27 cellular contexts compared by ENCODE assay signal in genomic region chr11:30358569-30358968, GRCh38.
"Had no signal": no experiment of that assay in that cellular context is flagged by ENCODE, and none has a peak within 500 bp of the region (broad histone marks: within the 10 kb centered on the region; RNA-seq: fewer than 3 reads in every experiment).

No MANE protein-coding gene starts in this region.

- H3K27me3 Mint-ChIP-seq: activated CD4-positive, alpha-beta T cell treated with anti-CD3 and anti-CD28 coated beads for 36 hours; type B pancreatic cell had no signal

- ATAC-seq: activated CD4-positive, alpha-beta T cell treated with anti-CD3 and anti-CD28 coated beads for 36 hours; effector memory CD8-positive, alpha-beta T cell; gastrocnemius medialis; natural killer cell treated with Interleukin-12 subunit alpha and Interleukin-12 subunit beta and Interleukin-15 and Interleukin-18, amount 100 ng/mL, for 72 hours; sciatic nerve; stimulated activated naive CD8-positive, alpha-beta T cell treated with anti-CD3 and anti-CD28 coated beads, Interleukin-15, Interleukin-2, amounts not matched to agents 100 U/mL and 50 U/mL, for 24 hours had no signal

- DNase-seq: activated CD4-positive, alpha-beta T cell treated with anti-CD3 and anti-CD28 coated beads for 36 hours; activated CD4-positive, alpha-beta T cell treated with anti-CD3 and anti-CD28 coated beads, Interleukin-2, amount 50 U/mL, for 48 hours; activated CD4-positive, CD25-positive, alpha-beta regulatory T cell; activated CD8-positive, alpha-beta memory T cell treated with anti-CD3 and anti-CD28 coated beads for 24 hours; activated effector memory CD4-positive, alpha-beta T cell treated with Interleukin-2 at 50 U/mL for 16 hours; activated naive CD4-positive, alpha-beta T cell treated with Interleukin-2 at 50 U/mL for 16 hours; aorta; cortex of kidney; effector memory CD8-positive, alpha-beta T cell; erythroblast; gastrocnemius medialis; mammary epithelial cell; stimulated activated CD4-positive, alpha-beta T cell treated with anti-CD3 and anti-CD28 coated beads, Interleukin-12 subunit alpha, Interleukin-12 subunit beta, amount 100 ng/mL, for 4 hours; stimulated activated CD4-positive, alpha-beta T cell treated with anti-CD3 and anti-CD28 coated beads, Interleukin-4, amount 100 ng/mL, for 1 hour; stimulated activated naive CD8-positive, alpha-beta T cell treated with anti-CD3 and anti-CD28 coated beads, Interleukin-15, Interleukin-2, amounts not matched to agents 100 U/mL and 50 U/mL, for 24 hours; T-helper 1 cell; uterus had no signal

- H3K27ac Mint-ChIP-seq: activated CD4-positive, alpha-beta T cell treated with anti-CD3 and anti-CD28 coated beads for 36 hours; activated naive CD8-positive, alpha-beta T cell; effector memory CD8-positive, alpha-beta T cell; mesothelial cell of epicardium; natural killer cell treated with Interleukin-12 subunit alpha and Interleukin-12 subunit beta and Interleukin-15 and Interleukin-18, amount 100 ng/mL, for 72 hours; progenitor cell of endocrine pancreas; T-helper 2 cell treated with Interferon-gamma antibody and Interleukin-4, amounts not matched to agents 5 μg/mL and 100 μg/mL, for 36 hours; type B pancreatic cell had no signal

- H3K36me3 Mint-ChIP-seq: brain; mesothelial cell of epicardium; natural killer cell treated with Interleukin-12 subunit alpha and Interleukin-12 subunit beta and Interleukin-15 and Interleukin-18, amount 100 ng/mL, for 72 hours had no signal

- H3K9me3 Mint-ChIP-seq: brain; effector memory CD8-positive, alpha-beta T cell; natural killer cell treated with Interleukin-12 subunit alpha and Interleukin-12 subunit beta and Interleukin-15 and Interleukin-18, amount 100 ng/mL, for 72 hours; T-helper 2 cell treated with Interferon-gamma antibody and Interleukin-4, amounts not matched to agents 5 μg/mL and 100 μg/mL, for 36 hours; type B pancreatic cell had no signal

- H3K4me1 ChIP-seq: gastrocnemius medialis, uterus had no signal

- H3K4me1 Mint-ChIP-seq: activated CD4-positive, alpha-beta T cell treated with anti-CD3 and anti-CD28 coated beads for 36 hours had no signal

- H3K27ac ChIP-seq: cardiac muscle cell, gastrocnemius medialis, skin epidermis, uterus had no signal

- H3K36me3 ChIP-seq: cardiac muscle cell, gastrocnemius medialis, uterus had no signal

- H3K4me3 Mint-ChIP-seq: activated CD4-positive, alpha-beta T cell treated with anti-CD3 and anti-CD28 coated beads for 36 hours; activated naive CD8-positive, alpha-beta T cell; effector memory CD8-positive, alpha-beta T cell; mesothelial cell of epicardium; natural killer cell treated with Interleukin-12 subunit alpha and Interleukin-12 subunit beta and Interleukin-15 and Interleukin-18, amount 100 ng/mL, for 72 hours; T-helper 2 cell treated with Interferon-gamma antibody and Interleukin-4, amounts not matched to agents 5 μg/mL and 100 μg/mL, for 36 hours; type B pancreatic cell had no signal

- H3K9me3 ChIP-seq: gastrocnemius medialis, uterus had no signal

- H3K4me3 ChIP-seq: cardiac muscle cell, gastrocnemius medialis, skin epidermis, uterus had no signal

- H3K27me3 ChIP-seq: cardiac muscle cell, gastrocnemius medialis, uterus had no signal
